In genomic region chr1:21307663-21308062, GRCh38 we compare ENCODE assay signal across 8 cellular contexts. TPM values are rescaled to one million over a fixed set of nuclear protein-coding genes. Genes with fewer than 3 reads are reported as not detected.
DNase-seq lines count a peak whose midpoint lies in the region; TF ChIP-seq lines count a peak whose summit lies in the region.

No MANE protein-coding gene starts in this region.

- no peaks in the 10 kb centered on the region for H3K36me3 ChIP-seq in SK-N-SH (replicated peaks in 1 of 2; ENCODE audit: control insufficient read depth in 1 of 2, insufficient read depth in 2 of 2, low read length in 1 of 2)
- H3K36me3 ChIP-seq in endodermal cell (ENCODE audit: control insufficient read depth, insufficient read depth, low read length): no peaks in the 10 kb centered on the region
- no peaks in the 10 kb centered on the region for H3K36me3 ChIP-seq in ovary

- H3K9me3 ChIP-seq in SK-N-SH (no peaks in the 10 kb centered on the region), endodermal cell (ENCODE audit: control insufficient read depth, low read length) (no peaks in the 10 kb centered on the region), ovary (no peaks in the 10 kb centered on the region)

- TF ChIP-seq EP300 in SK-N-SH (IDR thresholded peaks at IDR 0.05; ENCODE audit: borderline replicate concordance in 1 of 2, low read depth in 1 of 2, low read length in 1 of 2): 0 out of 4 replicates have a peak, but pooled peaks of 1 of the 2 experiments have one; percentile 1
- no peak for TF ChIP-seq EP300 in ovary (IDR thresholded peaks at IDR 0.05)

- 0 out of 2 replicates have a peak, but pooled peaks cover 2% of the 10 kb centered on the region for H4K20me1 ChIP-seq in SK-N-SH (ENCODE audit: insufficient read depth)

- H2AFZ ChIP-seq in SK-N-SH (ENCODE audit: low read depth): no peak overlapping the region

- no peak overlapping the region for H3K4me3 Mint-ChIP-seq in activated CD4-positive, alpha-beta T cell treated with anti-CD3 and anti-CD28 coated beads, Interleukin-2, amount 10 ng/mL, durations not matched to agents 24 days and 14 days
- no peak overlapping the region for H3K4me3 Mint-ChIP-seq in endodermal cell
- peak overlapping the region; percentile 32 for H3K4me3 Mint-ChIP-seq in stimulated activated naive CD8-positive, alpha-beta T cell treated with anti-CD3 and anti-CD28 coated beads, Interleukin-15, Interleukin-2, amounts not matched to agents 100 ng/mL and 50 ng/mL, for 24 hours

- peak overlapping the region; percentile 13 to 99; a peak in 3 of 4 replicates for H3K27ac ChIP-seq in SK-N-SH (ENCODE audit: low read depth in 2 of 2, low read length in 1 of 2)
- H3K27ac ChIP-seq in endodermal cell (ENCODE audit: low read depth, low read length): no peak overlapping the region
- H3K27ac ChIP-seq in ovary: peak overlapping the region in 1 of 2 donors; percentile 59

- no peak overlapping the region for H3K9ac ChIP-seq in SK-N-SH
- H3K9ac ChIP-seq in endodermal cell (ENCODE audit: extremely low read depth, low read length, poor library complexity, severe bottlenecking): no peak overlapping the region

- no peak; the same call in 1 of the 2 replicates for TF ChIP-seq RAD21 in SK-N-SH (IDR thresholded peaks at IDR 0.05; ENCODE audit: low read length)

- H3K4me1 ChIP-seq in SK-N-SH (ENCODE audit: control insufficient read depth in 1 of 2, insufficient read depth in 2 of 2, low read depth in 1 of 2, low read length in 1 of 2) (peaks cover 50 to 80% of the 10 kb centered on the region in 2 experiments), endodermal cell (ENCODE audit: control insufficient read depth, insufficient read depth, low read length) (peaks cover 13% of the 10 kb centered on the region), ovary (ENCODE audit: insufficient read depth) (peaks cover 29% of the 10 kb centered on the region)

- peak overlapping the region; percentile 3; the same call in 1 of the 2 replicates for H3K4me2 ChIP-seq in SK-N-SH

- TF ChIP-seq CTCF in SK-N-SH (IDR thresholded peaks at IDR 0.05): no peak
- TF ChIP-seq CTCF in endodermal cell (conservative IDR thresholded peaks at IDR 0.05): no peak
- no peak for TF ChIP-seq CTCF in ovary (IDR thresholded peaks at IDR 0.05)

- no peaks in the 10 kb centered on the region for H3K9me3 Mint-ChIP-seq in activated CD4-positive, alpha-beta T cell treated with anti-CD3 and anti-CD28 coated beads, Interleukin-2, amount 10 ng/mL, durations not matched to agents 24 days and 14 days
- H3K9me3 Mint-ChIP-seq in endodermal cell: peaks cover 7% of the 10 kb centered on the region
- H3K9me3 Mint-ChIP-seq in stimulated activated naive CD8-positive, alpha-beta T cell treated with anti-CD3 and anti-CD28 coated beads, Interleukin-15, Interleukin-2, amounts not matched to agents 100 ng/mL and 50 ng/mL, for 24 hours: no peaks in the 10 kb centered on the region

- WGBS in SK-N-SH (ENCODE audit: low lambda C conversion rate): 49% methylated on average over 4 of the region's 6 CpGs
- WGBS in endodermal cell (ENCODE audit: insufficient coverage in 1 of 2, insufficient read length in 1 of 2), 2 experiments: 76 to 88% methylated on average over 4 to 6 of the region's 6 CpGs
- WGBS in ovary, 3 donors: 82 to 85% (median 84%) methylated on average over 6 of the region's 6 CpGs

- H3K27me3 Mint-ChIP-seq in activated CD4-positive, alpha-beta T cell treated with anti-CD3 and anti-CD28 coated beads, Interleukin-2, amount 10 ng/mL, durations not matched to agents 24 days and 14 days: no peaks in the 10 kb centered on the region
- H3K27me3 Mint-ChIP-seq in endodermal cell (ENCODE audit: insufficient read depth): peaks cover 2% of the 10 kb centered on the region
- H3K27me3 Mint-ChIP-seq in stimulated activated naive CD8-positive, alpha-beta T cell treated with anti-CD3 and anti-CD28 coated beads, Interleukin-15, Interleukin-2, amounts not matched to agents 100 ng/mL and 50 ng/mL, for 24 hours: no peaks in the 10 kb centered on the region

- no peaks in the 10 kb centered on the region for H3K27me3 ChIP-seq in SK-N-SH (ENCODE audit: insufficient read depth)
- H3K27me3 ChIP-seq in endodermal cell (ENCODE audit: control insufficient read depth, insufficient read depth, low read length, poor library complexity, severe bottlenecking): no peaks in the 10 kb centered on the region
- no peaks in the 10 kb centered on the region for H3K27me3 ChIP-seq in ovary

- CTCF ChIA-PET in SK-N-SH (lab: Yijun Ruan, JAX): interaction anchor here (1.1 to 5.1 kb wide), 9 partner anchors 11 to 76 kb away, joined by 3 to 32 read pairs (median 5); no protein-coding TSS in a partner anchor

- H3K4me1 Mint-ChIP-seq in activated CD4-positive, alpha-beta T cell treated with anti-CD3 and anti-CD28 coated beads, Interleukin-2, amount 10 ng/mL, durations not matched to agents 24 days and 14 days: peaks cover 46% of the 10 kb centered on the region
- peaks cover 38% of the 10 kb centered on the region for H3K4me1 Mint-ChIP-seq in endodermal cell
- peaks cover 72% of the 10 kb centered on the region for H3K4me1 Mint-ChIP-seq in stimulated activated naive CD8-positive, alpha-beta T cell treated with anti-CD3 and anti-CD28 coated beads, Interleukin-15, Interleukin-2, amounts not matched to agents 100 ng/mL and 50 ng/mL, for 24 hours (ENCODE audit: low read depth)

- H3K79me2 ChIP-seq in SK-N-SH (ENCODE audit: insufficient read depth): peaks cover 3% of the 10 kb centered on the region; the same call in 1 of the 2 replicates

- TF ChIP-seq POLR2A in ovary (IDR thresholded peaks at IDR 0.05): no peak

- H3K4me3 ChIP-seq in SK-N-SH (ENCODE audit: low read depth in 2 of 2, low read length in 1 of 2) (no peak overlapping the region; a peak in 1 of 4 replicates), endodermal cell (ENCODE audit: low read length) (no peak overlapping the region), ovary (no peak overlapping the region)

- intact Hi-C loops in activated CD4-positive, alpha-beta T cell treated with anti-CD3 and anti-CD28 coated beads, Interleukin-2, amount 10 ng/mL, durations not matched to agents 24 days and 14 days (cut with micrococcal nuclease): no loop called here
- intact Hi-C loops in ovary (cut with DNase I): no loop called here

- H3F3A ChIP-seq in SK-N-SH (replicated peaks; ENCODE audit: insufficient read depth): peaks cover 13% of the 10 kb centered on the region

- POLR2A ChIA-PET in SK-N-SH (lab: Yijun Ruan, JAX): interaction anchor here (0.5 to 1.5 kb wide), 8 partner anchors 13 to 54 kb away, joined by 3 to 7 read pairs (median 4); no protein-coding TSS in a partner anchor

- H3K27ac Mint-ChIP-seq in activated CD4-positive, alpha-beta T cell treated with anti-CD3 and anti-CD28 coated beads, Interleukin-2, amount 10 ng/mL, durations not matched to agents 24 days and 14 days: peak overlapping the region; percentile 69
- H3K27ac Mint-ChIP-seq in endodermal cell: peak overlapping the region; percentile 80
- H3K27ac Mint-ChIP-seq in stimulated activated naive CD8-positive, alpha-beta T cell treated with anti-CD3 and anti-CD28 coated beads, Interleukin-15, Interleukin-2, amounts not matched to agents 100 ng/mL and 50 ng/mL, for 24 hours: peak overlapping the region; percentile 77

- DNase-seq in activated CD4-positive, alpha-beta T cell treated with anti-CD3 and anti-CD28 coated beads, Interleukin-2, amount 10 ng/mL, durations not matched to agents 24 days and 14 days: peak; percentile 76
- no peak for DNase-seq in activated CD4-positive, alpha-beta T cell treated with anti-CD3 and anti-CD28 coated beads, Interleukin-2, amount 50 U/mL, for 1 hour
- DNase-seq in SK-N-SH (peak; percentile 77), endodermal cell (peak; percentile 82), HPDE6-E6E7 (ENCODE audit: extremely low spot score) (no peak), ovary (no peak)
- no peak for DNase-seq in stimulated activated CD4-positive, alpha-beta T cell treated with anti-CD3 and anti-CD28 coated beads, Interleukin-4, amount 100 ng/mL, for 24 hours

- H3K9me2 ChIP-seq in SK-N-SH: no peaks in the 10 kb centered on the region

- peaks cover 16% of the 10 kb centered on the region for H3K36me3 Mint-ChIP-seq in activated CD4-positive, alpha-beta T cell treated with anti-CD3 and anti-CD28 coated beads, Interleukin-2, amount 10 ng/mL, durations not matched to agents 24 days and 14 days (ENCODE audit: low read depth)
- peaks cover 6% of the 10 kb centered on the region for H3K36me3 Mint-ChIP-seq in endodermal cell (ENCODE audit: low read depth)
- H3K36me3 Mint-ChIP-seq in stimulated activated naive CD8-positive, alpha-beta T cell treated with anti-CD3 and anti-CD28 coated beads, Interleukin-15, Interleukin-2, amounts not matched to agents 100 ng/mL and 50 ng/mL, for 24 hours (ENCODE audit: low read depth): peaks cover 23% of the 10 kb centered on the region

TF ChIP-seq in SK-N-SH, 30 proteins besides CTCF, POLR2A, EP300 and RAD21:
- TF ChIP-seq PBX3 (IDR thresholded peaks at IDR 0.05) (no peak), GATA2 (CRISPR knock-in tag; IDR thresholded peaks at IDR 0.05) (peak; percentile 71), YY1 (IDR thresholded peaks at IDR 0.05; ENCODE audit: low read depth) (no peak), CHD2 (IDR thresholded peaks at IDR 0.05; ENCODE audit: low read length, partially characterized antibody) (peak; percentile 25)

RNA-seq across cellular contexts. Expression of gene ECE1, which starts 17.4 kb away (rescaled TPM):
- 133 and 134 TPM in 2 replicates for total RNA-seq in activated CD4-positive, alpha-beta T cell treated with anti-CD3 and anti-CD28 coated beads, Interleukin-2, amount 10 ng/mL, durations not matched to agents 24 days and 14 days
- 62.3 and 96.6 TPM in 2 replicates for polyA plus RNA-seq in SK-N-SH (2012; rRNA removed)
- 48.1 and 60.4 TPM in 2 replicates for polyA plus RNA-seq in SK-N-SH (2012; cell fraction: cytosol; rRNA removed)
- 53.0 and 69.9 TPM in 2 replicates for polyA plus RNA-seq in SK-N-SH (2012; cell fraction: nucleus; rRNA removed)
- 10 to 100 TPM; 47.8 to 57.9 TPM for total RNA-seq in endodermal cell
- polyA plus RNA-seq in endodermal cell (2013, experiment 1 of 2): 38.8 TPM
- polyA plus RNA-seq in endodermal cell (2013, experiment 2 of 2): 42.8 TPM
- 100 to 1,000 TPM in 4 of 7 donors, 10 to 100 TPM in 3; 37.3 to 183 (median 119) TPM for total RNA-seq in ovary
- 100 to 1,000 TPM in 1 of 2 donors, 10 to 100 TPM in 1; 84.0 to 313 TPM for polyA plus RNA-seq in ovary

Comparison
In these comparisons a context has a peak if more than half of its experiments do, and no peak if none do; other contexts are left out.
1. DNase-seq: peak in activated CD4-positive, alpha-beta T cell treated with anti-CD3 and anti-CD28 coated beads, Interleukin-2, amount 10 ng/mL, durations not matched to agents 24 days and 14 days (single experiment), SK-N-SH (single experiment) and endodermal cell (single experiment); none in activated CD4-positive, alpha-beta T cell treated with anti-CD3 and anti-CD28 coated beads, Interleukin-2, amount 50 U/mL, for 1 hour (single experiment), stimulated activated CD4-positive, alpha-beta T cell treated with anti-CD3 and anti-CD28 coated beads, Interleukin-4, amount 100 ng/mL, for 24 hours (single experiment), HPDE6-E6E7 (single experiment) and ovary (0 of 5).
2. Peak in every context shown above with its lines, with median percentiles within 50 percentile points of each other: H3K27ac Mint-ChIP-seq.